Comparison of ENCODE assay signal across 22 cellular contexts in the genomic region with DNA sequence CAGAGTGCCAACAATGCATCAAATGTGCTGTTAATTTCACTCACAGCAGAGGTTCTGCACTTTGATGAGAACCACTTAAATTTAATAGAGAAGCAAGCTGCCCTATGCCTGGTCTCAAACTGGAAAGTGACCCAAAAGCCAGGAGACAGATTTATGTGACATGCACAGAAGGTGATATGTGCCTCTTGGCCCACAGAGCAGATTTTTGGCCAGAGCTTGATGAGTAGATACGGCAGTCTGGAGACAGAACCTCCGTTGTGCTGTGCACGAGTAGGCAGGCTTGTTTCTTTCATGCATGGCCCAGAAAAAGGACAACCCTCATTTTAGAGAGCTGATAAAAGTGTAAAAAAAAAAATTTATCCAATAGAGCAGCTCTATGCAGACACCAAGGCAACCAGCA.
DNase-seq lines count a peak whose midpoint lies in the region.
"Had no signal": no experiment of that assay in that cellular context is flagged by ENCODE, and none has a peak within 500 bp of the region (broad histone marks: within the 10 kb centered on the region; RNA-seq: fewer than 3 reads in every experiment).

No MANE protein-coding gene starts in this region.

- H3K27me3 ChIP-seq in HAP-1 (ENCODE audit: low read depth), result no peaks in the 10 kb centered on the region
- H3K27me3 ChIP-seq: SJCRH30 had no signal

- no peaks in the 10 kb centered on the region for H3K9me3 ChIP-seq in HAP-1
- H3K9me3 ChIP-seq: SJCRH30 had no signal

- peaks cover 6% of the 10 kb centered on the region; the same call in 1 of the 2 replicates for H3K4me1 ChIP-seq in HAP-1
- H3K4me1 ChIP-seq: SJCRH30 had no signal

- H3K36me3 ChIP-seq in HAP-1 (replicated peaks), result no peaks in the 10 kb centered on the region
- H3K36me3 ChIP-seq: SJCRH30 had no signal

- no peak overlapping the region for H3K4me3 ChIP-seq in HAP-1
- H3K4me3 ChIP-seq: GM23338, PC-9, SJCRH30 had no signal

- in situ Hi-C loops in HAP-1 (cut with MboI; ENCODE audit: low sequenced_read_pairs), result no loop called here

- DNase-seq in NCI-H1092 (lab: John Stamatoyannopoulos, UW), result peak; percentile 8
- DNase-seq in SK-N-DZ (ENCODE audit: low spot score), result peak; percentile 69
- peak; percentile 62 for DNase-seq in cerebellum (ENCODE audit: low spot score)
- peak; percentile 35 for DNase-seq in retina
- no peak for DNase-seq in HAP-1 (ENCODE audit: low spot score in 2 of 2)
- DNase-seq in NCI-H128 (lab: John Stamatoyannopoulos, UW; ENCODE audit: unreplicated experiment), result no peak
- no peak for DNase-seq in SKM-1 (lab: John Stamatoyannopoulos, UW; ENCODE audit: unreplicated experiment)
- DNase-seq: Calu3, H9, HFFc6, KBM-7, MV-4-11, NCI-H1417, NCI-H1694, NCI-H2029 treated with DMSO at 0.1 percent for 48 hours, NCI-H2171 treated with DMSO at 0.1 percent for 48 hours, NCI-H345, NCI-H524, NCI-H774, PC-9, SJCRH30 had no signal

Comparison
In these comparisons a context has a peak if more than half of its experiments do, and no peak if none do; other contexts are left out.
1. DNase-seq: peak in NCI-H1092 (single experiment), SK-N-DZ (single experiment), cerebellum (single experiment) and retina (single experiment); none in HAP-1 (0 of 2), NCI-H128 (single experiment) and SKM-1 (single experiment).